8 cellular contexts compared by ENCODE assay signal in the genomic region with DNA sequence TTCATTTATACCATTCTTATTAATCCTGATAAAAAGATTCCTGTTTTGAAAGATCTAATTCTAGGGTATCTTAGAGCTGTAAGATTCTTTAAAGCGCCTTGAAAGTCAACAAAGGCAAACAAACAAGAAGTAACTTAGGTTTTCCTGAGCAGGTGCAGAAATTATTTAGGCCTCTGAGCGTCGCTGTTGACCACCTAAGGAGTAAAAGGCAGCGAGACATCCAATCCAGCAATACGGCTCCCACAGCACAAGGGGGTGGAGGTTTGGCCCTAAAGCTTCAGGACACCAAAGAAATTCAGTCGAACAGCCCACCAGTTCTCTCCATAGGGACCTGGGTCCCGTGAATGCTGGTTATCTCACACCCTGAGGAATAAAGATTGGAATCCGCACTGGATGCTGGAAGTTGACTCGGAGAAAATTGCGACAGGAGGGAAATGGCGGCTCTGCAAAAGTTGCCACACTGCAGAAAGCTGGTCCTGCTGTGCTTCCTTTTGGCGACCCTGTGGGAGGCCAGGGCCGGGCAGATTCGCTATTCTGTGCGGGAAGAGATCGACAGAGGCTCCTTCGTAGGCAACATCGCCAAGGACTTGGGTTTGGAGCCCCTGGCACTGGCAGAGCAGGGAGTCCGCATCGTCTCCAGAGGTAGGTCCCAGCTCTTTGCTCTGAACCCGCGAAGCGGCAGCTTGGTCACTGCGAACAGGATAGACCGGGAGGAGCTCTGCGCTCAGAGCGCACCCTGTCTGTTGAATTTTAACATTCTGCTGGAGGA. TPM values are rescaled to one million over a fixed set of nuclear protein-coding genes. Genes with fewer than 3 reads are reported as not detected.
DNase-seq lines count a peak whose midpoint lies in the region; ATAC-seq and TF ChIP-seq lines count a peak whose summit lies in the region.

PCDHGA2 (plus strand) TSS at position 223 of the 769 bp plus-strand sequence.

- H3K4me3 Mint-ChIP-seq in activated naive CD4-positive, alpha-beta T cell treated with anti-CD3 and anti-CD28 coated beads for 36 hours: no peak within 1 kb of the TSS

- no peak for ATAC-seq in activated naive CD4-positive, alpha-beta T cell treated with anti-CD3 and anti-CD28 coated beads, Interleukin-2, amount 50 U/mL, for 72 hours

- peaks cover 61% of the 10 kb centered on the region for H3K27me3 Mint-ChIP-seq in activated naive CD4-positive, alpha-beta T cell treated with anti-CD3 and anti-CD28 coated beads for 36 hours (ENCODE audit: low read depth)

- H3K9me3 ChIP-seq in uterus: peaks cover 3 to 56% of the 10 kb centered on the region in 2 donors

- no peak within 1 kb of the TSS for H3K27ac Mint-ChIP-seq in activated naive CD4-positive, alpha-beta T cell treated with anti-CD3 and anti-CD28 coated beads for 36 hours
- H3K27ac Mint-ChIP-seq in activated naive CD4-positive, alpha-beta T cell treated with anti-CD3 and anti-CD28 coated beads, Interleukin-2, amount 50 U/mL, for 72 hours: no peak within 1 kb of the TSS

- H3K4me3 ChIP-seq in WI38 (ENCODE audit: low read depth, low read length) (peak within 1 kb of the TSS; percentile 59), uterus (peak within 1 kb of the TSS; percentile 0 to 25)

- H3K4me1 Mint-ChIP-seq in activated naive CD4-positive, alpha-beta T cell treated with anti-CD3 and anti-CD28 coated beads for 36 hours (ENCODE audit: low read depth): no peaks in the 10 kb centered on the region

- CTCF ChIA-PET in activated naive CD4-positive, alpha-beta T cell treated with anti-CD3 and anti-CD28 coated beads for 36 hours (lab: Charles Lee): interaction anchor here (0.6 to 1.8 kb wide), 5 partner anchors 8 to 64 kb away, joined by 3 to 7 read pairs (median 3); partner anchors contain the start of genes PCDHGA9 and TAF7

- no peak for TF ChIP-seq POLR2A in uterus (IDR thresholded peaks at IDR 0.05)

- peaks cover 23% of the 10 kb centered on the region for H3K36me3 Mint-ChIP-seq in activated naive CD4-positive, alpha-beta T cell treated with anti-CD3 and anti-CD28 coated beads for 36 hours (ENCODE audit: low read depth)
- H3K36me3 Mint-ChIP-seq in activated naive CD4-positive, alpha-beta T cell treated with anti-CD3 and anti-CD28 coated beads, Interleukin-2, amount 50 U/mL, for 72 hours: peaks cover 51 to 65% of the 10 kb centered on the region in 2 donors

- peak; percentile 14 for DNase-seq in activated naive CD4-positive, alpha-beta T cell treated with anti-CD3 and anti-CD28 coated beads for 36 hours
- DNase-seq in activated naive CD4-positive, alpha-beta T cell treated with anti-CD3 and anti-CD28 coated beads, Interleukin-2, amount 50 U/mL, for 72 hours (ENCODE audit: low spot score in 2 of 2): no peak
- peak; percentile 79 for DNase-seq in hepatic stellate cell (ENCODE audit: low spot score)
- no peak for DNase-seq in uterus
- no peak for DNase-seq in SIG-M5 (lab: John Stamatoyannopoulos, UW)
- no peak for DNase-seq in NCI-H187 treated with DMSO at 0.1 percent for 48 hours (lab: John Stamatoyannopoulos, UW)
- DNase-seq in stimulated activated CD4-positive, alpha-beta T cell treated with anti-CD3 and anti-CD28 coated beads, Interleukin-12 subunit alpha, Interleukin-12 subunit beta, amount 100 ng/mL, for 4 hours: no peak

- intact Hi-C loops in activated naive CD4-positive, alpha-beta T cell treated with anti-CD3 and anti-CD28 coated beads for 36 hours (cut with micrococcal nuclease): no loop called here
- intact Hi-C loops in uterus (cut with DNase I; ENCODE audit: low total_unique reads): no loop called here

- no peaks in the 10 kb centered on the region for H3K4me1 ChIP-seq in uterus

- no peaks in the 10 kb centered on the region for H3K27me3 ChIP-seq in uterus

- H3K27ac ChIP-seq in uterus: no peak within 1 kb of the TSS

- peaks cover 30% of the 10 kb centered on the region for H3K9me3 Mint-ChIP-seq in activated naive CD4-positive, alpha-beta T cell treated with anti-CD3 and anti-CD28 coated beads for 36 hours
- H3K9me3 Mint-ChIP-seq in activated naive CD4-positive, alpha-beta T cell treated with anti-CD3 and anti-CD28 coated beads, Interleukin-2, amount 50 U/mL, for 72 hours: peaks cover 37 to 53% of the 10 kb centered on the region in 2 donors

- H3K36me3 ChIP-seq in uterus: no peaks in the 10 kb centered on the region

- TF ChIP-seq CTCF in WI38 (IDR thresholded peaks at IDR 0.05; ENCODE audit: low read depth, low read length): peak; percentile 53
- peak in 3 of 4 experiments; percentile 31 to 41 (median 35) for TF ChIP-seq CTCF in uterus (IDR thresholded peaks at IDR 0.05)

RNA-seq across cellular contexts. Expression of gene PCDHGA2, which starts in this region (rescaled TPM):
- not detected for total RNA-seq in activated naive CD4-positive, alpha-beta T cell treated with anti-CD3 and anti-CD28 coated beads for 36 hours
- not detected for total RNA-seq in activated naive CD4-positive, alpha-beta T cell treated with anti-CD3 and anti-CD28 coated beads, Interleukin-2, amount 50 U/mL, for 72 hours
- 10 to 100 TPM in 2 of 4 donors, 1 to 10 TPM in 2; 3.2 to 11.6 (median 9.3) TPM for total RNA-seq in uterus

Comparison
In these comparisons a context has a peak if more than half of its experiments do, and no peak if none do; other contexts are left out.
1. RNA of gene PCDHGA2 (total RNA-seq): 3.2 to 11.6 TPM in uterus; not detected in activated naive CD4-positive, alpha-beta T cell treated with anti-CD3 and anti-CD28 coated beads for 36 hours and not detected in activated naive CD4-positive, alpha-beta T cell treated with anti-CD3 and anti-CD28 coated beads, Interleukin-2, amount 50 U/mL, for 72 hours; every median in the first group is over 4 times any median in the second.
2. Peak in DNase-seq in activated naive CD4-positive, alpha-beta T cell treated with anti-CD3 and anti-CD28 coated beads for 36 hours; RNA of the gene not detected or under 1 TPM.